ENCODE assay signal across 1 cellular context in the genomic region with DNA sequence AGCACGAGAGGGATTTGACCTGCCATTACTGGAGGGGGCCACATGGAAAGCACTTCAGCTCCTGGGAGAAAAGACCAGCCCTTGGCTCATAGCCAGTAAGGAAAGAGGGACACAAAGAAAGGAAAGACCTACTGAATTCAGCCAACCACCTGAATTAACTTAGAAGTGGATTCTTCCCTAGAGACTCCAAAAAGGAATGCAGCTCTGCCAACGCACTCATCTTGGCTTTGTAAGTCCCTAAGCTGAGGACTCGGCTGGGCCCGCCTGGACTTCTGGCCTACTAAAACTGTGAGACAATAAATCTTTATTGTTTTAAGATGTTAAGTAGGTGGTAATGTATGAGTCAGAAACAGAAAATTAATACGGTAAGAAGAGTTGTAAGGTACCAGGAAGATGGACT.
TF ChIP-seq lines count a peak whose summit lies in the region.

No MANE protein-coding gene starts in this region.

TF ChIP-seq in endothelial cell of umbilical vein, 7 proteins besides CTCF, POLR2A, EP300 and RAD21:
- TF ChIP-seq MAX (IDR thresholded peaks at IDR 0.05; ENCODE audit: insufficient read depth, insufficient read length) (no peak), FOS (IDR thresholded peaks at IDR 0.05; ENCODE audit: borderline replicate concordance, insufficient read depth, low read length) (no peak), JUN (IDR thresholded peaks at IDR 0.05; ENCODE audit: borderline replicate concordance, insufficient read depth, insufficient read length, low read depth) (no peak), MYC (IDR thresholded peaks at IDR 0.05; ENCODE audit: low read depth, low read length) (no peak), POLR2AphosphoS5 (IDR thresholded peaks at IDR 0.05; ENCODE audit: insufficient read depth, low read depth, low read length) (no peak), EZH2 (IDR thresholded peaks at IDR 0.05; ENCODE audit: borderline replicate concordance, low read depth, low read length, severe bottlenecking) (no peak), GATA2 (IDR thresholded peaks at IDR 0.05; ENCODE audit: insufficient read depth, insufficient read length, low read depth, low read length) (no peak)
